In genomic region chr6:32970413-32971244, GRCh38 we compare ENCODE assay signal across 8 cellular contexts. TPM values are rescaled to one million over a fixed set of nuclear protein-coding genes. Genes with fewer than 3 reads are reported as not detected.
DNase-seq lines count a peak whose midpoint lies in the region; ATAC-seq, FAIRE-seq and TF ChIP-seq lines count a peak whose summit lies in the region.

No MANE protein-coding gene starts in this region.

- no peaks in the 10 kb centered on the region for H3K27me3 Mint-ChIP-seq in nephron (ENCODE audit: low read depth)
- H3K27me3 Mint-ChIP-seq in stimulated activated naive CD8-positive, alpha-beta T cell treated with anti-CD3 and anti-CD28 coated beads, Interleukin-15, Interleukin-2, amounts not matched to agents 100 ng/mL and 50 ng/mL, for 24 hours: no peaks in the 10 kb centered on the region

- H3K4me3 ChIP-seq in HUES64 (ENCODE audit: low read length): peak overlapping the region; percentile 94
- peak overlapping the region; percentile 71 for H3K4me3 ChIP-seq in fibroblast of the aortic adventitia (ENCODE audit: low read depth, low read length)

- peak overlapping the region; percentile 92 to 99 (median 95) for H3K4me3 Mint-ChIP-seq in nephron
- H3K4me3 Mint-ChIP-seq in stimulated activated naive CD8-positive, alpha-beta T cell treated with anti-CD3 and anti-CD28 coated beads, Interleukin-15, Interleukin-2, amounts not matched to agents 100 ng/mL and 50 ng/mL, for 24 hours: peak overlapping the region; percentile 99

- peak overlapping the region; percentile 99 for H3K27ac ChIP-seq in HUES64 (ENCODE audit: low read depth, low read length)

- H3K4me1 Mint-ChIP-seq in nephron: peaks cover 28% of the 10 kb centered on the region
- H3K4me1 Mint-ChIP-seq in stimulated activated naive CD8-positive, alpha-beta T cell treated with anti-CD3 and anti-CD28 coated beads, Interleukin-15, Interleukin-2, amounts not matched to agents 100 ng/mL and 50 ng/mL, for 24 hours (ENCODE audit: low read depth): peaks cover 44% of the 10 kb centered on the region

- WGBS in HUES64: 2% methylated on average over 35 of the region's 43 CpGs

- no peaks in the 10 kb centered on the region for H3K9me3 ChIP-seq in HUES64 (ENCODE audit: insufficient read depth, low read depth, low read length)

- no peaks in the 10 kb centered on the region for H3K27me3 ChIP-seq in HUES64 (ENCODE audit: insufficient read depth, low read length)

- peak overlapping the region; percentile 100 for H3K9ac ChIP-seq in HUES64 (ENCODE audit: low read depth, low read length)

- H3K36me3 ChIP-seq in HUES64 (ENCODE audit: insufficient read depth, low read length): peaks cover 40% of the 10 kb centered on the region

- H3K4me1 ChIP-seq in HUES64 (ENCODE audit: insufficient read depth, low read length): peaks cover 13% of the 10 kb centered on the region; the same call in 1 of the 2 replicates

- peak overlapping the region; percentile 100 for H3K27ac Mint-ChIP-seq in nephron
- peak overlapping the region; percentile 100 for H3K27ac Mint-ChIP-seq in stimulated activated naive CD8-positive, alpha-beta T cell treated with anti-CD3 and anti-CD28 coated beads, Interleukin-15, Interleukin-2, amounts not matched to agents 100 ng/mL and 50 ng/mL, for 24 hours

- H3K9me3 Mint-ChIP-seq in nephron: no peaks in the 10 kb centered on the region
- no peaks in the 10 kb centered on the region for H3K9me3 Mint-ChIP-seq in stimulated activated naive CD8-positive, alpha-beta T cell treated with anti-CD3 and anti-CD28 coated beads, Interleukin-15, Interleukin-2, amounts not matched to agents 100 ng/mL and 50 ng/mL, for 24 hours

- DNase-seq in COLO668 (lab: John Stamatoyannopoulos, UW; ENCODE audit: unreplicated experiment): peak; percentile 82
- peak; percentile 76 for DNase-seq in RCC 7860 (ENCODE audit: low spot score)
- DNase-seq in activated effector memory CD4-positive, alpha-beta T cell treated with Interleukin-2 at 50 U/mL for 16 hours: peak; percentile 70
- peak; percentile 92 for DNase-seq in fibroblast of the aortic adventitia (ENCODE audit: low read depth)

- no peak for FAIRE-seq in RCC 7860 (lab: Jason Lieb, UNC)

- TF ChIP-seq CTCF in fibroblast of the aortic adventitia (IDR thresholded peaks at IDR 0.05; ENCODE audit: insufficient read depth, low read length): no peak
- no peak for TF ChIP-seq CTCF in nephron (IDR thresholded peaks at IDR 0.05; ENCODE audit: unreplicated experiment in 3 of 3)

- ATAC-seq in GM18868 (IDR thresholded peaks at IDR 0.05; ENCODE audit: unreplicated experiment): no peak

- H3K36me3 Mint-ChIP-seq in nephron (ENCODE audit: low read depth): peaks cover 36% of the 10 kb centered on the region
- H3K36me3 Mint-ChIP-seq in stimulated activated naive CD8-positive, alpha-beta T cell treated with anti-CD3 and anti-CD28 coated beads, Interleukin-15, Interleukin-2, amounts not matched to agents 100 ng/mL and 50 ng/mL, for 24 hours (ENCODE audit: low read depth): peaks cover 60% of the 10 kb centered on the region

RNA-seq across cellular contexts. Expression of gene BRD2, which starts 2.2 kb away (rescaled TPM):
- 111 TPM for polyA plus RNA-seq in HUES64 (2013, experiment 1 of 2)
- 112 TPM for polyA plus RNA-seq in HUES64 (2013, experiment 2 of 2)
- 145 and 157 TPM in 2 replicates for total RNA-seq in fibroblast of the aortic adventitia (ENCODE audit: low replicate concordance)

RNA-seq across cellular contexts. Expression of gene HLA-DMA, which starts 17.7 kb away (rescaled TPM):
- 2.5 TPM for polyA plus RNA-seq in HUES64 (2013, experiment 1 of 2)
- polyA plus RNA-seq in HUES64 (2013, experiment 2 of 2): 2.4 TPM
- 1.6 and 2.1 TPM in 2 replicates for total RNA-seq in fibroblast of the aortic adventitia (ENCODE audit: low replicate concordance)

RNA-seq across cellular contexts. Expression of gene HLA-DMB, which starts 29.8 kb away (rescaled TPM):
- 0.45 TPM for polyA plus RNA-seq in HUES64 (2013, experiment 1 of 2)
- polyA plus RNA-seq in HUES64 (2013, experiment 2 of 2): 0.82 TPM
- total RNA-seq in fibroblast of the aortic adventitia (ENCODE audit: low replicate concordance): 0.09 TPM in 1 of 2 replicates, not detected in the other

RNA-seq across cellular contexts. Expression of gene HLA-DOA, which starts 38.8 kb away (rescaled TPM):
- 8.7 TPM for polyA plus RNA-seq in HUES64 (2013, experiment 1 of 2)
- 9.1 TPM for polyA plus RNA-seq in HUES64 (2013, experiment 2 of 2)
- total RNA-seq in fibroblast of the aortic adventitia (ENCODE audit: low replicate concordance): not detected in 2 replicates
